ENCODE assay signal across 9 cellular contexts in the genomic region with DNA sequence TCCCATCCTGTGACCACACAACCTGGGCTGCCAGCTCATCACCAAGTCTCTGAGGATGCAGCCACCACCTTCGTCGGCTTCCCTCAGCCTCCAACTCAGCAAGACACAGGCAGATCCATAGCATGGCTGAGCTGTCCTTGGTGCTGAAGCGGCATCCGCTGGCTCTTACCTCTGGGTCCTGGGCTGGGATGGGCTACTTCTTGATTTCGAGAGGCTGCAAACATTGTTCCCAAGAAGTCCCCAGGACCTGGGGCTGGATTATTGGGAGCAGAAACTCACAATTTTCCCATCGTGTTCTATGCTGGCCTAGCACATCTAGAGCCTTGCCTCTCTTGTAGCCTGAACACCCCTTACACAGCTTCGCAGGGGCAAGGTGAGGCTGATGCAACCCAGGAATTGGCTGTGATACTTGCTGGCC. TPM values are rescaled to one million over a fixed set of nuclear protein-coding genes. Genes with fewer than 3 reads are reported as not detected.
A peak's percentile ranks its signal among the peaks of the same experiment; 100 is the strongest.
DNase-seq lines count a peak whose midpoint lies in the region; ATAC-seq and TF ChIP-seq lines count a peak whose summit lies in the region.
"Had no signal": no experiment of that assay in that cellular context is flagged by ENCODE, and none has a peak within 500 bp of the region (broad histone marks: within the 10 kb centered on the region; RNA-seq: fewer than 3 reads in every experiment).

No MANE protein-coding gene starts in this region.

- no peaks in the 10 kb centered on the region for H3K4me1 Mint-ChIP-seq in activated T-helper 2 cell treated with anti-CD3 and anti-CD28 coated beads, Interferon-gamma antibody, Interleukin-2, Interleukin-4, amounts not matched to agents 10 μg/mL and 5 μg/mL and 100 μg/mL, durations not matched to agents 14 hours and 24 hours and 36 hours (ENCODE audit: low read depth)

- no peak overlapping the region for H3K4me2 ChIP-seq in Karpas-422 (ENCODE audit: low read depth, low read length, poor library complexity, severe bottlenecking)

- H3K27me3 ChIP-seq in Karpas-422 (ENCODE audit: low read length), result no peaks in the 10 kb centered on the region
- no peaks in the 10 kb centered on the region for H3K27me3 ChIP-seq in right lobe of liver
- peaks cover 0 to 100% (median 8%) of the 10 kb centered on the region in 7 donors for H3K27me3 ChIP-seq in spleen (replicated peaks in 1 of 7)

- H3K27ac ChIP-seq in Karpas-422 (ENCODE audit: low read length), result no peak overlapping the region
- H3K27ac ChIP-seq in right lobe of liver, result no peak overlapping the region
- no peak overlapping the region for H3K27ac ChIP-seq in spleen

- H3K79me2 ChIP-seq in Karpas-422 (ENCODE audit: low read length), result no peaks in the 10 kb centered on the region

- WGBS in right lobe of liver (ENCODE audit: insufficient coverage, low coverage, low lambda C conversion rate, missing lambda C conversion rate), result 19% methylated on average over 7 of the region's 7 CpGs
- WGBS in spleen, 5 donors, result 15 to 26% (median 24%) methylated on average over 5 to 7 of the region's 7 CpGs

- no peaks in the 10 kb centered on the region for H3K36me3 Mint-ChIP-seq in activated T-helper 2 cell treated with anti-CD3 and anti-CD28 coated beads, Interferon-gamma antibody, Interleukin-2, Interleukin-4, amounts not matched to agents 10 μg/mL and 5 μg/mL and 100 μg/mL, durations not matched to agents 14 hours and 24 hours and 36 hours (ENCODE audit: low read depth)
- H3K36me3 Mint-ChIP-seq: activated naive CD8-positive, alpha-beta T cell had no signal

- H4K20me1 ChIP-seq in Karpas-422 (ENCODE audit: insufficient read depth, low read depth, low read length), result 0 out of 2 replicates have a peak, but pooled peaks cover 2% of the 10 kb centered on the region

- H3K9me3 ChIP-seq in Karpas-422 (ENCODE audit: low read length) (no peaks in the 10 kb centered on the region), right lobe of liver (no peaks in the 10 kb centered on the region), spleen (no peaks in the 10 kb centered on the region)

- no peak overlapping the region for H3K4me3 Mint-ChIP-seq in activated T-helper 2 cell treated with anti-CD3 and anti-CD28 coated beads, Interferon-gamma antibody, Interleukin-2, Interleukin-4, amounts not matched to agents 10 μg/mL and 5 μg/mL and 100 μg/mL, durations not matched to agents 14 hours and 24 hours and 36 hours (ENCODE audit: low read depth)
- H3K4me3 Mint-ChIP-seq: activated naive CD8-positive, alpha-beta T cell had no signal

- H3K4me1 ChIP-seq in Karpas-422 (ENCODE audit: low read length) (no peaks in the 10 kb centered on the region), right lobe of liver (no peaks in the 10 kb centered on the region), spleen (no peaks in the 10 kb centered on the region)

- TF ChIP-seq POLR2A in right lobe of liver (IDR thresholded peaks at IDR 0.05) (no peak), spleen (IDR thresholded peaks at IDR 0.05) (no peak)

- peak in 3 of 4 donors; percentile 24 to 55 (median 25) for ATAC-seq in right lobe of liver
- no peak for ATAC-seq in GM18502 (IDR thresholded peaks at IDR 0.05; ENCODE audit: poor library complexity, unreplicated experiment)

- intact Hi-C loops in right lobe of liver (cut with DNase I) (loop anchor here in 1 of 2 donors (10.0 kb wide), 1 partner anchor 57 kb away; no protein-coding TSS in a partner anchor), spleen (cut with DNase I; ENCODE audit: low total_unique reads) (no loop called here)
- intact Hi-C loops in activated T-helper 2 cell treated with anti-CD3 and anti-CD28 coated beads, Interferon-gamma antibody, Interleukin-2, Interleukin-4, amounts not matched to agents 10 μg/mL and 5 μg/mL and 100 μg/mL, durations not matched to agents 14 hours and 24 hours and 36 hours (cut with micrococcal nuclease), result no loop called here

- peaks cover 7% of the 10 kb centered on the region for H3K27me3 Mint-ChIP-seq in activated T-helper 2 cell treated with anti-CD3 and anti-CD28 coated beads, Interferon-gamma antibody, Interleukin-2, Interleukin-4, amounts not matched to agents 10 μg/mL and 5 μg/mL and 100 μg/mL, durations not matched to agents 14 hours and 24 hours and 36 hours (ENCODE audit: low read depth)

- TF ChIP-seq CTCF in right lobe of liver (IDR thresholded peaks at IDR 0.05) (no peak), spleen (IDR thresholded peaks at IDR 0.05 in 8 of 11, conservative IDR thresholded peaks at IDR 0.05 in 3 of 11) (no peak)

- H3K9ac ChIP-seq in Karpas-422 (ENCODE audit: low read length), result no peak overlapping the region

- H2AFZ ChIP-seq in Karpas-422 (ENCODE audit: low read length), result no peak overlapping the region

- H3K36me3 ChIP-seq in Karpas-422 (ENCODE audit: insufficient read depth, low read length) (no peaks in the 10 kb centered on the region), right lobe of liver (no peaks in the 10 kb centered on the region), spleen (no peaks in the 10 kb centered on the region)

- no peaks in the 10 kb centered on the region for H3K9me3 Mint-ChIP-seq in activated T-helper 2 cell treated with anti-CD3 and anti-CD28 coated beads, Interferon-gamma antibody, Interleukin-2, Interleukin-4, amounts not matched to agents 10 μg/mL and 5 μg/mL and 100 μg/mL, durations not matched to agents 14 hours and 24 hours and 36 hours

- no peaks in the 10 kb centered on the region for H3K9me2 ChIP-seq in Karpas-422 (replicated peaks; ENCODE audit: insufficient read depth, low read length)

- H3K4me3 ChIP-seq in Karpas-422 (ENCODE audit: low read length) (no peak overlapping the region), right lobe of liver (no peak overlapping the region), spleen (no peak overlapping the region)

- DNase-seq in Ammon's horn (ENCODE audit: low spot score), result peak; percentile 18
- peak; percentile 71 for DNase-seq in Karpas-422
- peak; percentile 86 for DNase-seq in astrocyte of the hippocampus (ENCODE audit: low read depth, low spot score)
- no peak for DNase-seq in right lobe of liver
- no peak for DNase-seq in spleen
- no peak for DNase-seq in middle frontal gyrus (ENCODE audit: extremely low spot score, low spot score)
- DNase-seq in activated T-helper 2 cell treated with anti-CD3 and anti-CD28 coated beads, Interferon-gamma antibody, Interleukin-2, Interleukin-4, amounts not matched to agents 10 μg/mL and 5 μg/mL and 100 μg/mL, durations not matched to agents 14 hours and 24 hours and 36 hours (ENCODE audit: low spot score), result no peak

- H3K27ac Mint-ChIP-seq in activated T-helper 2 cell treated with anti-CD3 and anti-CD28 coated beads, Interferon-gamma antibody, Interleukin-2, Interleukin-4, amounts not matched to agents 10 μg/mL and 5 μg/mL and 100 μg/mL, durations not matched to agents 14 hours and 24 hours and 36 hours, result no peak overlapping the region
- H3K27ac Mint-ChIP-seq: activated naive CD8-positive, alpha-beta T cell had no signal

RNA-seq across cellular contexts. Expression of a gene that starts 24.9 kb away (rescaled TPM):
- total RNA-seq in Karpas-422 (2014; rRNA removed; shearing (Covaris generic); ENCODE audit: low replicate concordance), result not detected in 2 replicates
- total RNA-seq in right lobe of liver (100 to 1,000 TPM in 2 of 6 experiments, 10 to 100 TPM in 4; 66.3 to 227 (median 75.0) TPM), spleen (1,000 to 10,000 TPM in 3 of 7 donors, 100 to 1,000 TPM in 4; 643 to 1,485 (median 980) TPM)
- 100 to 1,000 TPM; 296 to 658 (median 579) TPM for polyA plus RNA-seq in spleen
- total RNA-seq in activated T-helper 2 cell treated with anti-CD3 and anti-CD28 coated beads, Interferon-gamma antibody, Interleukin-2, Interleukin-4, amounts not matched to agents 10 μg/mL and 5 μg/mL and 100 μg/mL, durations not matched to agents 14 hours and 24 hours and 36 hours, result not detected in 2 replicates

RNA-seq across cellular contexts. Expression of a gene that starts 31.9 kb away (rescaled TPM):
- not detected in 2 replicates for total RNA-seq in Karpas-422 (2014; rRNA removed; shearing (Covaris generic); ENCODE audit: low replicate concordance)
- total RNA-seq in right lobe of liver (100 to 1,000 TPM in 2 of 6 experiments, 10 to 100 TPM in 4; 63.3 to 305 (median 71.9) TPM), spleen (1,000 to 10,000 TPM in 5 of 7 donors, 100 to 1,000 TPM in 2; 919 to 1,691 (median 1,278) TPM)
- 100 to 1,000 TPM in 2 of 3 donors, 10 to 100 TPM in 1; 98.7 to 283 (median 276) TPM for polyA plus RNA-seq in spleen
- total RNA-seq in activated T-helper 2 cell treated with anti-CD3 and anti-CD28 coated beads, Interferon-gamma antibody, Interleukin-2, Interleukin-4, amounts not matched to agents 10 μg/mL and 5 μg/mL and 100 μg/mL, durations not matched to agents 14 hours and 24 hours and 36 hours, result not detected in 2 replicates

RNA-seq across cellular contexts. Expression of a gene that starts 41.5 kb away (rescaled TPM):
- not detected in 2 replicates for total RNA-seq in Karpas-422 (2014; rRNA removed; shearing (Covaris generic); ENCODE audit: low replicate concordance)
- 100 to 1,000 TPM in 4 of 6 experiments, 10 to 100 TPM in 2; 69.8 to 330 (median 152) TPM for total RNA-seq in right lobe of liver
- total RNA-seq in spleen, result 1,000 to 10,000 TPM; 1,098 to 3,817 (median 2,128) TPM
- polyA plus RNA-seq in spleen, result 100 to 1,000 TPM; 225 to 496 (median 490) TPM
- not detected in 2 replicates for total RNA-seq in activated T-helper 2 cell treated with anti-CD3 and anti-CD28 coated beads, Interferon-gamma antibody, Interleukin-2, Interleukin-4, amounts not matched to agents 10 μg/mL and 5 μg/mL and 100 μg/mL, durations not matched to agents 14 hours and 24 hours and 36 hours

RNA-seq across cellular contexts. Expression of a gene that starts 48.2 kb away (rescaled TPM):
- total RNA-seq in Karpas-422 (2014; rRNA removed; shearing (Covaris generic); ENCODE audit: low replicate concordance), result not detected in 2 replicates
- total RNA-seq in right lobe of liver (not detected), spleen (1 to 10 TPM; 3.3 to 9.2 (median 5.3) TPM)
- 1 to 10 TPM in 1 of 3 donors, under 1 TPM in 2; 0.30 to 1.3 (median 0.33) TPM for polyA plus RNA-seq in spleen
- total RNA-seq in activated T-helper 2 cell treated with anti-CD3 and anti-CD28 coated beads, Interferon-gamma antibody, Interleukin-2, Interleukin-4, amounts not matched to agents 10 μg/mL and 5 μg/mL and 100 μg/mL, durations not matched to agents 14 hours and 24 hours and 36 hours, result not detected in 2 replicates

Comparison
In these comparisons a context has a peak if more than half of its experiments do, and no peak if none do; other contexts are left out.
1. DNase-seq: peak in Ammon's horn (single experiment), Karpas-422 (single experiment) and astrocyte of the hippocampus (single experiment); none in right lobe of liver (0 of 3), spleen (single experiment), middle frontal gyrus (single experiment) and activated T-helper 2 cell treated with anti-CD3 and anti-CD28 coated beads, Interferon-gamma antibody, Interleukin-2, Interleukin-4, amounts not matched to agents 10 μg/mL and 5 μg/mL and 100 μg/mL, durations not matched to agents 14 hours and 24 hours and 36 hours (single experiment).
2. RNA of a gene that starts 24.9 kb away (total RNA-seq): 643 to 1,485 TPM in spleen and 66.3 to 227 TPM in right lobe of liver; not detected in Karpas-422 and not detected in activated T-helper 2 cell treated with anti-CD3 and anti-CD28 coated beads, Interferon-gamma antibody, Interleukin-2, Interleukin-4, amounts not matched to agents 10 μg/mL and 5 μg/mL and 100 μg/mL, durations not matched to agents 14 hours and 24 hours and 36 hours; every median in the first group is over 10 times any median in the second.
3. RNA of a gene that starts 31.9 kb away (total RNA-seq): 919 to 1,691 TPM in spleen and 63.3 to 305 TPM in right lobe of liver; not detected in Karpas-422 and not detected in activated T-helper 2 cell treated with anti-CD3 and anti-CD28 coated beads, Interferon-gamma antibody, Interleukin-2, Interleukin-4, amounts not matched to agents 10 μg/mL and 5 μg/mL and 100 μg/mL, durations not matched to agents 14 hours and 24 hours and 36 hours; every median in the first group is over 10 times any median in the second.
4. RNA of a gene that starts 41.5 kb away (total RNA-seq): 1,098 to 3,817 TPM in spleen and 69.8 to 330 TPM in right lobe of liver; not detected in Karpas-422 and not detected in activated T-helper 2 cell treated with anti-CD3 and anti-CD28 coated beads, Interferon-gamma antibody, Interleukin-2, Interleukin-4, amounts not matched to agents 10 μg/mL and 5 μg/mL and 100 μg/mL, durations not matched to agents 14 hours and 24 hours and 36 hours; every median in the first group is over 10 times any median in the second.